Comparison of ENCODE assay signal across 24 cellular contexts in genomic region chr1:57252597-57253306, GRCh38.
DNase-seq lines count a peak whose midpoint lies in the region; ATAC-seq, FAIRE-seq and TF ChIP-seq lines count a peak whose summit lies in the region.
"Had no signal": no experiment of that assay in that cellular context is flagged by ENCODE, and none has a peak within 500 bp of the region (broad histone marks: within the 10 kb centered on the region; RNA-seq: fewer than 3 reads in every experiment).

No MANE protein-coding gene starts in this region.

- no peak for FAIRE-seq in K562 (lab: Jason Lieb, UNC)

- H3K27me3 ChIP-seq in K562 (ENCODE audit: control insufficient read depth in 2 of 2, insufficient read depth in 2 of 2, low read length in 2 of 2) = peaks cover 0 to 6% of the 10 kb centered on the region in 2 experiments; a peak in 3 of 5 replicates
- H3K27me3 ChIP-seq in neural progenitor cell = no peaks in the 10 kb centered on the region
- H3K27me3 ChIP-seq: colonic mucosa, upper lobe of right lung had no signal

- peaks cover 3% of the 10 kb centered on the region for H3K9me3 Mint-ChIP-seq in neural progenitor cell
- H3K9me3 Mint-ChIP-seq: activated naive CD8-positive, alpha-beta T cell treated with anti-CD3 and anti-CD28 coated beads for 36 hours; activated T-helper 1 cell treated with anti-CD3 and anti-CD28 coated beads, Interleukin-12 subunit alpha, Interleukin-12 subunit beta, Interleukin-2, Interleukin-4 antibody, amounts not matched to agents 30 ng/mL and 10 ng/mL and 1 ng/mL, durations not matched to agents 14 hours and 24 hours and 36 hours had no signal

- no peak overlapping the region for H3K27ac ChIP-seq in K562 (ENCODE audit: extremely low read depth, low read depth, low read length)
- H3K27ac ChIP-seq in neural progenitor cell = no peak overlapping the region
- H3K27ac ChIP-seq: colonic mucosa, KMS-11, PC-9, upper lobe of right lung had no signal

- no peak overlapping the region for H3K27ac Mint-ChIP-seq in neural progenitor cell
- H3K27ac Mint-ChIP-seq: activated B cell treated with CpG ODN at 0.5 μM for 24 hours; activated naive CD8-positive, alpha-beta T cell treated with anti-CD3 and anti-CD28 coated beads for 36 hours; activated T-helper 1 cell treated with anti-CD3 and anti-CD28 coated beads, Interleukin-12 subunit alpha, Interleukin-12 subunit beta, Interleukin-2, Interleukin-4 antibody, amounts not matched to agents 30 ng/mL and 10 ng/mL and 1 ng/mL, durations not matched to agents 14 hours and 24 hours and 36 hours; B cell; memory B cell; naive thymus-derived CD4-positive, alpha-beta T cell; stimulated activated naive CD8-positive, alpha-beta T cell treated with anti-CD3 and anti-CD28 coated beads, Interleukin-15, amount 100 ng/mL, for 72 hours had no signal

- H2AFZ ChIP-seq in K562 (ENCODE audit: low read depth, low read length) (no peak overlapping the region), neural progenitor cell (replicated peaks) (no peak overlapping the region)
- H2AFZ ChIP-seq: PC-9 had no signal

- DNase-seq in DMS53 treated with DMSO at 0.1 percent for 48 hours (lab: John Stamatoyannopoulos, UW; ENCODE audit: unreplicated experiment) (peak; percentile 18), M059J (ENCODE audit: low read depth) (peak; percentile 4), K562 (ENCODE audit: extremely low read depth in 1 of 4, low spot score in 3 of 4) (no peak), neural progenitor cell (ENCODE audit: low spot score) (peak; percentile 29)
- no peak for DNase-seq in activated CD4-positive, alpha-beta T cell treated with anti-CD3 and anti-CD28 coated beads for 4 hours
- DNase-seq: activated B cell treated with CpG ODN at 0.5 μM for 24 hours; activated naive CD8-positive, alpha-beta T cell treated with anti-CD3 and anti-CD28 coated beads for 36 hours; colonic mucosa; GDM1; hippocampal formation; naive thymus-derived CD4-positive, alpha-beta T cell; NCI-H2081; NCI-H69; PC-9; stimulated activated naive CD8-positive, alpha-beta T cell treated with anti-CD3 and anti-CD28 coated beads, Interleukin-15, amount 100 ng/mL, for 72 hours; upper lobe of right lung had no signal

- no peak for TF ChIP-seq POLR2A in K562 (conservative IDR thresholded peaks at IDR 0.05)

- no peaks in the 10 kb centered on the region for H3F3A ChIP-seq in neural progenitor cell (ENCODE audit: low read depth)

- intact Hi-C loops in K562 (cut with micrococcal nuclease) = no loop called here

- in situ Hi-C loops in K562 (cut with MboI) = no loop called here

- no peaks in the 10 kb centered on the region for H3K9me3 ChIP-seq in K562 (replicated peaks; ENCODE audit: control insufficient read depth, insufficient read depth, low read depth, low read length)
- H3K9me3 ChIP-seq in neural progenitor cell (ENCODE audit: low read depth) = no peaks in the 10 kb centered on the region
- H3K9me3 ChIP-seq: Caco-2, colonic mucosa, upper lobe of right lung had no signal

- TF ChIP-seq RAD21 in K562 (CRISPR knock-in tag; conservative IDR thresholded peaks at IDR 0.05 in 1 of 2, IDR thresholded peaks at IDR 0.05 in 1 of 2) = no peak

- peaks cover under 1% of the 10 kb centered on the region for H3K36me3 Mint-ChIP-seq in neural progenitor cell
- H3K36me3 Mint-ChIP-seq: activated naive CD8-positive, alpha-beta T cell treated with anti-CD3 and anti-CD28 coated beads for 36 hours; memory B cell; naive thymus-derived CD4-positive, alpha-beta T cell had no signal

- ATAC-seq in K562 (peak; percentile 54; the same call in 2 of the 3 replicates), HG03439 (IDR thresholded peaks at IDR 0.05; ENCODE audit: unreplicated experiment) (no peak), HG02610 (IDR thresholded peaks at IDR 0.05; ENCODE audit: unreplicated experiment) (no peak), HG02852 (IDR thresholded peaks at IDR 0.05; ENCODE audit: unreplicated experiment) (no peak)
- ATAC-seq: naive thymus-derived CD4-positive, alpha-beta T cell; stimulated activated naive CD8-positive, alpha-beta T cell treated with anti-CD3 and anti-CD28 coated beads, Interleukin-15, amount 100 ng/mL, for 72 hours; upper lobe of right lung had no signal

- CTCF ChIA-PET in K562 (lab: Yijun Ruan, JAX; ENCODE audit: low intra/inter-chr PET ratio) = no interaction called here

- H3K9ac ChIP-seq in K562 (ENCODE audit: insufficient read depth in 1 of 2, low read depth in 2 of 2, low read length in 2 of 2) = no peak overlapping the region
- H3K9ac ChIP-seq in neural progenitor cell = no peak overlapping the region
- H3K9ac ChIP-seq: KMS-11 had no signal

- H3K9me1 ChIP-seq in K562 (ENCODE audit: control insufficient read depth, insufficient read depth, low read length) = no peaks in the 10 kb centered on the region

- no peak for TF ChIP-seq EP300 in K562 (IDR thresholded peaks at IDR 0.05; ENCODE audit: low read length)

- TF ChIP-seq CTCF in K562 (IDR thresholded peaks at IDR 0.05 in 2 of 3, conservative IDR thresholded peaks at IDR 0.05 in 1 of 3; ENCODE audit: insufficient read depth in 2 of 3, low read depth in 1 of 3, low read length in 3 of 3) = no peak
- no peak for TF ChIP-seq CTCF in neural progenitor cell (IDR thresholded peaks at IDR 0.05)

- H3K36me3 ChIP-seq in K562 (ENCODE audit: control insufficient read depth, insufficient read depth, low read length) (no peaks in the 10 kb centered on the region), neural progenitor cell (no peaks in the 10 kb centered on the region)
- H3K36me3 ChIP-seq: colonic mucosa, upper lobe of right lung had no signal

- H3K4me3 ChIP-seq in K562 (no peak overlapping the region), neural progenitor cell (no peak overlapping the region)
- H3K4me3 ChIP-seq: colonic mucosa, PC-9, upper lobe of right lung had no signal

- no peaks in the 10 kb centered on the region for H3K27me3 Mint-ChIP-seq in neural progenitor cell (ENCODE audit: insufficient read depth, low read depth)
- H3K27me3 Mint-ChIP-seq: activated B cell treated with CpG ODN at 0.5 μM for 24 hours; stimulated activated naive CD8-positive, alpha-beta T cell treated with anti-CD3 and anti-CD28 coated beads, Interleukin-15, amount 100 ng/mL, for 72 hours had no signal

- H3K79me2 ChIP-seq in K562 (ENCODE audit: control insufficient read depth, insufficient read depth, low read length) (no peaks in the 10 kb centered on the region), neural progenitor cell (ENCODE audit: low read depth) (no peaks in the 10 kb centered on the region)

- no peak overlapping the region for H3K4me2 ChIP-seq in K562 (ENCODE audit: insufficient read depth, low read length)
- no peak overlapping the region for H3K4me2 ChIP-seq in neural progenitor cell
- H3K4me2 ChIP-seq: KMS-11, PC-9 had no signal

- H3K4me3 Mint-ChIP-seq in neural progenitor cell = no peak overlapping the region
- H3K4me3 Mint-ChIP-seq: activated B cell treated with CpG ODN at 0.5 μM for 24 hours; activated naive CD8-positive, alpha-beta T cell treated with anti-CD3 and anti-CD28 coated beads for 36 hours; activated T-helper 1 cell treated with anti-CD3 and anti-CD28 coated beads, Interleukin-12 subunit alpha, Interleukin-12 subunit beta, Interleukin-2, Interleukin-4 antibody, amounts not matched to agents 30 ng/mL and 10 ng/mL and 1 ng/mL, durations not matched to agents 14 hours and 24 hours and 36 hours; B cell; memory B cell; naive thymus-derived CD4-positive, alpha-beta T cell; stimulated activated naive CD8-positive, alpha-beta T cell treated with anti-CD3 and anti-CD28 coated beads, Interleukin-15, amount 100 ng/mL, for 72 hours had no signal

- peaks cover 34% of the 10 kb centered on the region for H3K4me1 Mint-ChIP-seq in neural progenitor cell
- H3K4me1 Mint-ChIP-seq: activated B cell treated with CpG ODN at 0.5 μM for 24 hours; activated naive CD8-positive, alpha-beta T cell treated with anti-CD3 and anti-CD28 coated beads for 36 hours; B cell; memory B cell; naive thymus-derived CD4-positive, alpha-beta T cell; stimulated activated naive CD8-positive, alpha-beta T cell treated with anti-CD3 and anti-CD28 coated beads, Interleukin-15, amount 100 ng/mL, for 72 hours had no signal

- POLR2A ChIA-PET in K562 (lab: Yijun Ruan, JAX) = no interaction called here

- H3K4me1 ChIP-seq in K562 (replicated peaks in 1 of 2; ENCODE audit: control insufficient read depth in 2 of 2, insufficient read depth in 2 of 2, low read length in 2 of 2) = no peaks in the 10 kb centered on the region
- H3K4me1 ChIP-seq in neural progenitor cell = no peaks in the 10 kb centered on the region
- H3K4me1 ChIP-seq: colonic mucosa, upper lobe of right lung had no signal

- BruUV-seq in K562 (replicated peaks; lab: Mats Ljungman, UMichigan) = no TSS peak

- H4K20me1 ChIP-seq in K562 (replicated peaks; ENCODE audit: control insufficient read depth, insufficient read depth, low read length) (no peaks in the 10 kb centered on the region), neural progenitor cell (ENCODE audit: low read depth) (no peaks in the 10 kb centered on the region)

- 0% methylated on average over 10 of the region's 10 CpGs for WGBS in K562 (ENCODE audit: insufficient coverage, low coverage, missing lambda C conversion rate)

TF ChIP-seq in K562, 482 proteins besides CTCF, POLR2A, EP300 and RAD21 (continues in another document):
- TF ChIP-seq ZNF655 (CRISPR knock-in tag; IDR thresholded peaks at IDR 0.05) (no peak), PHB (CRISPR knock-in tag; IDR thresholded peaks at IDR 0.05) (no peak), GABPB1 (CRISPR knock-in tag; IDR thresholded peaks at IDR 0.05) (no peak), STAT5B (CRISPR knock-in tag; IDR thresholded peaks at IDR 0.05) (no peak), ZNF79 (CRISPR knock-in tag; IDR thresholded peaks at IDR 0.05; ENCODE audit: low read depth) (no peak), TARDBP (IDR thresholded peaks at IDR 0.05) (no peak), ZBTB7A (IDR thresholded peaks at IDR 0.05; ENCODE audit: borderline replicate concordance, control insufficient read depth, low read depth, low read length) (no peak), FIP1L1 (IDR thresholded peaks at IDR 0.05; ENCODE audit: low read depth, low read length, poor library complexity, severe bottlenecking) (no peak), ZNF778 (CRISPR knock-in tag; IDR thresholded peaks at IDR 0.05) (no peak), ZNF239 (CRISPR knock-in tag; IDR thresholded peaks at IDR 0.05) (no peak), ETV6 (IDR thresholded peaks at IDR 0.05; ENCODE audit: borderline replicate concordance in 1 of 2, low read depth in 2 of 2, low read length in 1 of 2) (no peak), ETV6 (CRISPR knock-in tag; IDR thresholded peaks at IDR 0.05; ENCODE audit: borderline replicate concordance) (no peak)

Comparison
In these comparisons a context has a peak if more than half of its experiments do, and no peak if none do; other contexts are left out.
1. DNase-seq: peak in DMS53 treated with DMSO at 0.1 percent for 48 hours (single experiment), M059J (single experiment) and neural progenitor cell (single experiment); none in K562 (0 of 4) and activated CD4-positive, alpha-beta T cell treated with anti-CD3 and anti-CD28 coated beads for 4 hours (0 of 2).